ENCODE assay signal across 10 cellular contexts in the genomic region with DNA sequence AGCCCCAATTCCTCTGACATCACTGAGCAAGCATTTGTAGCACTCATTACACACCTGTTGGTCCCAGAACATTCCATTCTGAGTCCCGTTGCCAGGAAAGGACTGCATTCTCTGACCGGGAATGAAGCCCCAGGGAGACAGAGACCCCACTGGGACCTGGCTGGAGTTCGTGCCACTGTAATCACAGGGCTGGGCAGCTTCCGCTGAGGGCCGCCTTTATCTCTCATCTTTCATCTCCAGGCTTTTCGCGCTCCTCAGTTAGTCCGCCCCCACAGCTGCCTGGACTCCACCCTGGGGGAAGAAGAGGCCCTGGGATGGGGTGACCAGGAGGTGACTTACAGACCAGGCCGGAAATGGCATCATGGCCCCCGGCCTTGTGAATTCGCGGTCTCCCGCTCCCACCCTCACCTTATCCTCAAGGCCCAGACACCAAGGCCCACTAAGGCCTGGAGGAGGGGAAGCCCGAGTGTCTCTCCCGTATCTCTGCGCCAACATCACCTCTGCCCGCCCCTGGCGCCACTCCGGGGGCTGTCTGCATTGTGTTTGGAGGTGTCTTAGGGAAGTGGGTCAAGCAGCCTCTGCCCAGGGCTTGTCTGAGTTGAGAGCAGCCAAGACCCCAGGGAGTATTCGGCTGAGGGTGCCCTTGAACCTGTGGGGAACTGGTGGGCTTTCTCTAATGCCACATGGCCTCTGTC.
DNase-seq lines count a peak whose midpoint lies in the region; ATAC-seq and TF ChIP-seq lines count a peak whose summit lies in the region.
"Had no signal": no experiment of that assay in that cellular context is flagged by ENCODE, and none has a peak within 500 bp of the region (broad histone marks: within the 10 kb centered on the region; RNA-seq: fewer than 3 reads in every experiment).

No MANE protein-coding gene starts in this region.

- H3K9me3 ChIP-seq in body of pancreas (no peaks in the 10 kb centered on the region), left lung (no peaks in the 10 kb centered on the region), OCI-LY7 (ENCODE audit: low read length) (no peaks in the 10 kb centered on the region)

- no peaks in the 10 kb centered on the region for H3K9me2 ChIP-seq in OCI-LY7 (ENCODE audit: insufficient read depth, low read length)

- POLR2A ChIA-PET in OCI-LY7 (lab: Charles Lee), result interaction anchor here (0.9 kb wide), 1 partner anchor 557 kb away, joined by 3 read pairs; no protein-coding TSS in a partner anchor

- 62 to 69% methylated on average over 14 to 20 of the region's 20 CpGs for WGBS in body of pancreas, 2 donors

- TF ChIP-seq CTCF in body of pancreas (IDR thresholded peaks at IDR 0.05) (no peak), left lung (IDR thresholded peaks at IDR 0.05) (no peak), OCI-LY7 (conservative IDR thresholded peaks at IDR 0.05; ENCODE audit: low read length) (no peak), GM10266 (IDR thresholded peaks at IDR 0.05; ENCODE audit: control insufficient read depth, insufficient read depth, low read depth, missing control alignments) (no peak)

- DNase-seq in 8988T, result peak; percentile 89
- peak; percentile 74 for DNase-seq in LoVo (ENCODE audit: low spot score)
- DNase-seq in body of pancreas, result peak; percentile 71 to 87 (median 84)
- DNase-seq in left lung, result peak in 1 of 2 donors; percentile 81
- DNase-seq in CD1c-positive myeloid dendritic cell (ENCODE audit: extremely low spot score), result no peak
- DNase-seq in OCI-LY7 (ENCODE audit: low spot score), result no peak
- no peak for DNase-seq in GM10266 (ENCODE audit: extremely low spot score)
- no peak for DNase-seq in AML-193 (lab: John Stamatoyannopoulos, UW)
- DNase-seq: activated B cell treated with CpG ODN at 0.5 μM for 24 hours, NCI-H2081 treated with DMSO at 0.1 percent for 48 hours had no signal

- ATAC-seq in body of pancreas, result peak; percentile 94
- peak; percentile 89 for ATAC-seq in left lung

- no TSS peak for BruUV-seq in OCI-LY7 (replicated peaks; lab: Mats Ljungman, UMichigan)

- H3K4me1 ChIP-seq in body of pancreas (peaks cover 19% of the 10 kb centered on the region), left lung (no peaks in the 10 kb centered on the region), OCI-LY7 (ENCODE audit: insufficient read depth, low read length, poor library complexity, severe bottlenecking) (no peaks in the 10 kb centered on the region)

- H3K79me2 ChIP-seq in OCI-LY7 (ENCODE audit: insufficient read depth, low read depth, low read length), result no peaks in the 10 kb centered on the region

- H2AFZ ChIP-seq in OCI-LY7 (ENCODE audit: low read length), result no peak overlapping the region

- H3K27ac ChIP-seq in body of pancreas, result peak overlapping the region; percentile 74 to 91 (median 83)
- peak overlapping the region; percentile 39 to 63 for H3K27ac ChIP-seq in left lung
- no peak overlapping the region for H3K27ac ChIP-seq in OCI-LY7 (ENCODE audit: low read depth, low read length, poor library complexity, severe bottlenecking)

- no peak overlapping the region for H3K4me2 ChIP-seq in OCI-LY7 (ENCODE audit: low read length)

- H3K4me3 ChIP-seq in body of pancreas (no peak overlapping the region), left lung (no peak overlapping the region), OCI-LY7 (ENCODE audit: low read depth, low read length, poor library complexity, severe bottlenecking) (no peak overlapping the region)

- CTCF ChIA-PET in OCI-LY7 (lab: Charles Lee; ENCODE audit: unreplicated experiment), result interaction anchor here (0.6 kb wide), 1 partner anchor 115 kb away, joined by 6 read pairs; no protein-coding TSS in a partner anchor

- intact Hi-C loops in body of pancreas (cut with DNase I), result no loop called here
- intact Hi-C loops in left lung (cut with DNase I), result no loop called here
- intact Hi-C loops in OCI-LY7 (cut with micrococcal nuclease; ENCODE audit: unreplicated experiment), result no loop called here

- no peaks in the 10 kb centered on the region for H3K27me3 ChIP-seq in body of pancreas
- H3K27me3 ChIP-seq in left lung, result no peaks in the 10 kb centered on the region

- no peaks in the 10 kb centered on the region for H4K20me1 ChIP-seq in OCI-LY7 (ENCODE audit: insufficient read depth, low read length)

- no peaks in the 10 kb centered on the region for H3K36me3 ChIP-seq in body of pancreas (replicated peaks in 1 of 2; ENCODE audit: insufficient read depth in 1 of 2, low read depth in 2 of 2)
- H3K36me3 ChIP-seq in left lung, result no peaks in the 10 kb centered on the region
- no peaks in the 10 kb centered on the region for H3K36me3 ChIP-seq in OCI-LY7 (ENCODE audit: insufficient read depth, low read length)

- TF ChIP-seq POLR2A in body of pancreas (IDR thresholded peaks at IDR 0.05), result peak in 1 of 3 donors; percentile 49

Comparison
In these comparisons a context has a peak if more than half of its experiments do, and no peak if none do; other contexts are left out.
1. DNase-seq: peak in 8988T (single experiment), LoVo (single experiment) and body of pancreas (4 of 4); none in CD1c-positive myeloid dendritic cell (single experiment), OCI-LY7 (single experiment), GM10266 (single experiment) and AML-193 (0 of 2).